Comparison of ENCODE assay signal across 23 cellular contexts in genomic region chr1:228546541-228547463, GRCh38.
"Had no signal": no experiment of that assay in that cellular context is flagged by ENCODE, and none has a peak within 500 bp of the region (broad histone marks: within the 10 kb centered on the region; RNA-seq: fewer than 3 reads in every experiment).

No MANE protein-coding gene starts in this region.

- ATAC-seq: gastroesophageal sphincter; left cardiac atrium; lower lobe of right lung; naive thymus-derived CD8-positive, alpha-beta T cell; stimulated activated naive B cell treated with anti-CD40 and anti-IgM and Interleukin-4, amounts not matched to agents 10 μg/mL and 1 μg/mL and 100 μg/mL, for 72 hours; stimulated activated naive CD8-positive, alpha-beta T cell treated with anti-CD3 and anti-CD28 coated beads, Interleukin-15, amount 100 ng/mL, for 72 hours had no signal

- FAIRE-seq: kidney had no signal

- H3K4me3 ChIP-seq: colonic mucosa, esophagus squamous epithelium, gastroesophageal sphincter, left ventricle myocardium inferior, lower lobe of right lung, right atrium auricular region, thoracic aorta, transverse colon, uterus had no signal

- H3K4me3 Mint-ChIP-seq: memory B cell; naive thymus-derived CD8-positive, alpha-beta T cell; stimulated activated naive B cell treated with anti-CD40 and anti-IgM and Interleukin-4, amounts not matched to agents 10 μg/mL and 1 μg/mL and 100 μg/mL, for 72 hours; stimulated activated naive CD8-positive, alpha-beta T cell treated with anti-CD3 and anti-CD28 coated beads, Interleukin-15, amount 100 ng/mL, for 72 hours had no signal

- H3K9me3 Mint-ChIP-seq: memory B cell had no signal

- H3K36me3 Mint-ChIP-seq: memory B cell; naive thymus-derived CD8-positive, alpha-beta T cell; stimulated activated naive B cell treated with anti-CD40 and anti-IgM and Interleukin-4, amounts not matched to agents 10 μg/mL and 1 μg/mL and 100 μg/mL, for 72 hours had no signal

- H3K27ac ChIP-seq: colonic mucosa, esophagus squamous epithelium, gastroesophageal sphincter, left ventricle myocardium inferior, lower lobe of right lung, right atrium auricular region, thoracic aorta, transverse colon, uterus had no signal

- DNase-seq: cerebellar nuclear complex; colonic mucosa; dermis blood vessel endothelial cell; esophagus squamous epithelium; foreskin fibroblast; glutamatergic neuron; kidney; left cardiac atrium; left ventricle myocardium inferior; lower lobe of right lung; naive thymus-derived CD8-positive, alpha-beta T cell; posterior cingulate gyrus; stimulated activated CD4-positive, alpha-beta T cell treated with anti-CD3 and anti-CD28 coated beads, Interleukin-15, amount 100 ng/mL, for 24 hours; stimulated activated CD4-positive, alpha-beta T cell treated with anti-CD3 and anti-CD28 coated beads, Interleukin-1b, Interleukin-23, amount 100 ng/mL, for 48 hours; stimulated activated CD4-positive, alpha-beta T cell treated with anti-CD3 and anti-CD28 coated beads, Interleukin-4, amount 100 ng/mL, for 24 hours; stimulated activated naive B cell treated with anti-CD40 and anti-IgM and Interleukin-4, amounts not matched to agents 10 μg/mL and 1 μg/mL and 100 μg/mL, for 72 hours; stimulated activated naive CD8-positive, alpha-beta T cell treated with anti-CD3 and anti-CD28 coated beads, Interleukin-15, amount 100 ng/mL, for 72 hours; transverse colon; uterus had no signal

- H3K27me3 ChIP-seq: colonic mucosa, right atrium auricular region, uterus had no signal

- H3K4me1 Mint-ChIP-seq: memory B cell; naive thymus-derived CD8-positive, alpha-beta T cell; stimulated activated naive B cell treated with anti-CD40 and anti-IgM and Interleukin-4, amounts not matched to agents 10 μg/mL and 1 μg/mL and 100 μg/mL, for 72 hours; stimulated activated naive CD8-positive, alpha-beta T cell treated with anti-CD3 and anti-CD28 coated beads, Interleukin-15, amount 100 ng/mL, for 72 hours had no signal

- H3K9me3 ChIP-seq: colonic mucosa, esophagus squamous epithelium, gastroesophageal sphincter, left ventricle myocardium inferior, lower lobe of right lung, right atrium auricular region, thoracic aorta, transverse colon, uterus had no signal

- H3K4me1 ChIP-seq: colonic mucosa, esophagus squamous epithelium, gastroesophageal sphincter, lower lobe of right lung, right atrium auricular region, transverse colon, uterus had no signal

- H3K36me3 ChIP-seq: colonic mucosa, esophagus squamous epithelium, gastroesophageal sphincter, left ventricle myocardium inferior, lower lobe of right lung, right atrium auricular region, thoracic aorta, transverse colon, uterus had no signal

- H3K27ac Mint-ChIP-seq: memory B cell; naive thymus-derived CD8-positive, alpha-beta T cell; stimulated activated naive B cell treated with anti-CD40 and anti-IgM and Interleukin-4, amounts not matched to agents 10 μg/mL and 1 μg/mL and 100 μg/mL, for 72 hours; stimulated activated naive CD8-positive, alpha-beta T cell treated with anti-CD3 and anti-CD28 coated beads, Interleukin-15, amount 100 ng/mL, for 72 hours had no signal
